15 cellular contexts compared by ENCODE assay signal in the genomic region with DNA sequence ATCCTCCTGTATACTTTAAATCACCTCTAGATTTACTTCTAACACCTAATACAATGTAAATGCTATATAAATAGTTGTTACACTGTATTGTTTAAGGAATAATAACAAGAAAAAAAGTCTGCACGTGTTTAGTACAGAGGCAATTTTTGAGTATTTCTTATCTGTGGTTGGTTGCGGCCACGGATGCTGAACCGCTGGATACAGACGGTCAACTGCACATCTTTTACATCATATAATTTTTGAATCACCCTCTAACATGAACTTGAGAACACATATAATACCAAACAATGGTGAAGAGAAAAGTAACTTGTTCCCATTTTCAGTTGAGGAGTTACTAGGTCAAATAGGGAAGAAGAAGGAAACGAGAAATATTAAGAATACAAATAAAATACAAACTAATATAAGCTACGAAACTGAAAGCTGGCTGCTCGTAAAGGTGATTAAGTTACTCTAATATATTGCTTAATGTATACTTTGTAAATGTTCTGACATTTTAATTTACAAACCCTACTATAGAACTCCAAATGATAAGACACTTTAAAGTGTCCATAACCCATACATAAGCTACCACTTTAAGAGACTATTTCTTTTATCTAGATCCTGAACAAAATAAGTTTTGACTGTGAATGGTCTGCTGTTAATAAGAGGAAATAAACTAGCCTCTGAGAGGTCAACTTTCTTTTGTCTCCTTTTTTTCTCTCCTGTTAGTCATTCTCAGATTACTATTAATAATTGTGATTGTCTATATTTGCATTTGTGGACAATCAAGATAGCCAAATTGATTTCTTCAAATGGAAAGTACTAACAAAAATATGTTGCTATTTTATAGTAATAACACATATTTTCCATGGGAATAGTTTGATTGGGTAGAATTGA.
DNase-seq lines count a peak whose midpoint lies in the region; ATAC-seq and TF ChIP-seq lines count a peak whose summit lies in the region.
"Had no signal": no experiment of that assay in that cellular context is flagged by ENCODE, and none has a peak within 500 bp of the region (broad histone marks: within the 10 kb centered on the region; RNA-seq: fewer than 3 reads in every experiment).

No MANE protein-coding gene starts in this region.

- no peaks in the 10 kb centered on the region for H3K36me3 Mint-ChIP-seq in Caco-2 (ENCODE audit: insufficient read depth, unreplicated experiment)
- H3K36me3 Mint-ChIP-seq: activated naive CD4-positive, alpha-beta T cell treated with anti-CD3 and anti-CD28 coated beads, Interleukin-2, amount 10 ng/mL, durations not matched to agents 7 days and 5 days had no signal

- no peak overlapping the region for H3K4me2 ChIP-seq in parathyroid adenoma (ENCODE audit: low read length)

- peaks cover 34% of the 10 kb centered on the region for H3K4me1 Mint-ChIP-seq in Caco-2 (ENCODE audit: low read depth, unreplicated experiment)
- H3K4me1 Mint-ChIP-seq: activated naive CD4-positive, alpha-beta T cell treated with anti-CD3 and anti-CD28 coated beads, Interleukin-2, amount 10 ng/mL, durations not matched to agents 7 days and 5 days had no signal

- H3K27me3 ChIP-seq in parathyroid adenoma (ENCODE audit: control insufficient read depth, insufficient read depth, low read length) (no peaks in the 10 kb centered on the region), Caco-2 (replicated peaks; ENCODE audit: control insufficient read depth, insufficient read depth, low read length) (no peaks in the 10 kb centered on the region)
- H3K27me3 ChIP-seq: tibial artery had no signal

- TF ChIP-seq CTCF in parathyroid adenoma (IDR thresholded peaks at IDR 0.05) (no peak), Caco-2 (IDR thresholded peaks at IDR 0.05; ENCODE audit: insufficient read depth in 1 of 2, low read depth in 1 of 2, low read length in 1 of 2, severe bottlenecking in 1 of 2, unreplicated experiment in 1 of 2) (no peak)

- H2AFZ ChIP-seq in parathyroid adenoma = no peak overlapping the region

- H3K4me1 ChIP-seq in parathyroid adenoma = peaks cover 19% of the 10 kb centered on the region
- peaks cover 55% of the 10 kb centered on the region for H3K4me1 ChIP-seq in Caco-2
- H3K4me1 ChIP-seq: tibial artery had no signal

- H3K27ac ChIP-seq in parathyroid adenoma = peak overlapping the region; percentile 96
- H3K27ac ChIP-seq: tibial artery had no signal

- no peak overlapping the region for H3K27ac Mint-ChIP-seq in Caco-2 (ENCODE audit: unreplicated experiment)
- H3K27ac Mint-ChIP-seq: activated naive CD4-positive, alpha-beta T cell treated with anti-CD3 and anti-CD28 coated beads, Interleukin-2, amount 10 ng/mL, durations not matched to agents 7 days and 5 days had no signal

- ATAC-seq in GM18909 (IDR thresholded peaks at IDR 0.05; ENCODE audit: poor library complexity, unreplicated experiment) (peak; percentile 43), GM21825 (IDR thresholded peaks at IDR 0.05; ENCODE audit: unreplicated experiment) (peak; percentile 44), HG03520 (IDR thresholded peaks at IDR 0.05; ENCODE audit: unreplicated experiment) (peak; percentile 45), SK-N-SH treated with all-trans-retinoic acid at 6 μM for 48 hours (no peak)
- ATAC-seq: mucosa of descending colon had no signal

- H3K9ac ChIP-seq in parathyroid adenoma = no peak overlapping the region

- H3K9me3 ChIP-seq in parathyroid adenoma (ENCODE audit: control insufficient read depth, low read length) = no peaks in the 10 kb centered on the region
- no peaks in the 10 kb centered on the region for H3K9me3 ChIP-seq in Caco-2
- H3K9me3 ChIP-seq: mucosa of descending colon, tibial artery had no signal

- no peak overlapping the region for H3K4me3 Mint-ChIP-seq in Caco-2 (ENCODE audit: unreplicated experiment)
- H3K4me3 Mint-ChIP-seq: activated naive CD4-positive, alpha-beta T cell treated with anti-CD3 and anti-CD28 coated beads, Interleukin-2, amount 10 ng/mL, durations not matched to agents 7 days and 5 days had no signal

- POLR2A ChIA-PET in Caco-2 (lab: Charles Lee) = no interaction called here

- intact Hi-C loops in Caco-2 (cut with micrococcal nuclease; ENCODE audit: unreplicated experiment) = no loop called here

- H3K79me2 ChIP-seq in parathyroid adenoma = no peaks in the 10 kb centered on the region

- H3K4me3 ChIP-seq in parathyroid adenoma (ENCODE audit: low read depth, low read length) = no peak overlapping the region
- H3K4me3 ChIP-seq in Caco-2 (ENCODE audit: low read depth, low read length) = no peak overlapping the region
- H3K4me3 ChIP-seq: mucosa of descending colon, tibial artery had no signal

- CTCF ChIA-PET in Caco-2 (lab: Charles Lee) = no interaction called here

- BruUV-seq in Caco-2 (replicated peaks; lab: Mats Ljungman, UMichigan) = no TSS peak

- H3K36me3 ChIP-seq in parathyroid adenoma (ENCODE audit: control insufficient read depth, insufficient read depth, low read length) = no peaks in the 10 kb centered on the region
- H3K36me3 ChIP-seq in Caco-2 (ENCODE audit: control insufficient read depth, insufficient read depth, low read length) = no peaks in the 10 kb centered on the region; the same call in 1 of the 2 replicates
- H3K36me3 ChIP-seq: tibial artery had no signal

- no peak for DNase-seq in activated gamma-delta T cell treated with Interleukin-2 at 50 U/mL for 16 hours
- no peak for DNase-seq in Caco-2
- no peak for DNase-seq in AG08396 (ENCODE audit: low spot score)
- DNase-seq: activated naive CD4-positive, alpha-beta T cell treated with anti-CD3 and anti-CD28 coated beads, Interleukin-2, amount 10 ng/mL, durations not matched to agents 7 days and 5 days; AML-193; GDM1; mucosa of descending colon; stimulated activated naive CD4-positive, alpha-beta T cell; SW 1271; tibial artery had no signal

- H3K27me3 Mint-ChIP-seq in Caco-2 (ENCODE audit: insufficient read depth, unreplicated experiment) = no peaks in the 10 kb centered on the region
- H3K27me3 Mint-ChIP-seq: activated naive CD4-positive, alpha-beta T cell treated with anti-CD3 and anti-CD28 coated beads, Interleukin-2, amount 10 ng/mL, durations not matched to agents 7 days and 5 days had no signal

- H3K9me3 Mint-ChIP-seq in Caco-2 (ENCODE audit: unreplicated experiment) = no peaks in the 10 kb centered on the region
- H3K9me3 Mint-ChIP-seq: activated naive CD4-positive, alpha-beta T cell treated with anti-CD3 and anti-CD28 coated beads, Interleukin-2, amount 10 ng/mL, durations not matched to agents 7 days and 5 days had no signal

TF ChIP-seq in SK-N-SH treated with all-trans-retinoic acid at 6 μM for 48 hours, 23 proteins besides CTCF, POLR2A, EP300 and RAD21 (continues in another document):
- TF ChIP-seq BACH2 (CRISPR knock-in tag; IDR thresholded peaks at IDR 0.05; ENCODE audit: borderline replicate concordance) = no peak
- no peak for TF ChIP-seq TCF4 (CRISPR knock-in tag; IDR thresholded peaks at IDR 0.05; ENCODE audit: borderline replicate concordance)
- no peak for TF ChIP-seq ISL1 (CRISPR knock-in tag; IDR thresholded peaks at IDR 0.05)
- TF ChIP-seq TSHZ2 (CRISPR knock-in tag; IDR thresholded peaks at IDR 0.05) = no peak
- TF ChIP-seq ZC3H10 (CRISPR knock-in tag; IDR thresholded peaks at IDR 0.05) = no peak
- no peak for TF ChIP-seq CSRNP3 (CRISPR knock-in tag; IDR thresholded peaks at IDR 0.05)
- TF ChIP-seq, protein P1, sequence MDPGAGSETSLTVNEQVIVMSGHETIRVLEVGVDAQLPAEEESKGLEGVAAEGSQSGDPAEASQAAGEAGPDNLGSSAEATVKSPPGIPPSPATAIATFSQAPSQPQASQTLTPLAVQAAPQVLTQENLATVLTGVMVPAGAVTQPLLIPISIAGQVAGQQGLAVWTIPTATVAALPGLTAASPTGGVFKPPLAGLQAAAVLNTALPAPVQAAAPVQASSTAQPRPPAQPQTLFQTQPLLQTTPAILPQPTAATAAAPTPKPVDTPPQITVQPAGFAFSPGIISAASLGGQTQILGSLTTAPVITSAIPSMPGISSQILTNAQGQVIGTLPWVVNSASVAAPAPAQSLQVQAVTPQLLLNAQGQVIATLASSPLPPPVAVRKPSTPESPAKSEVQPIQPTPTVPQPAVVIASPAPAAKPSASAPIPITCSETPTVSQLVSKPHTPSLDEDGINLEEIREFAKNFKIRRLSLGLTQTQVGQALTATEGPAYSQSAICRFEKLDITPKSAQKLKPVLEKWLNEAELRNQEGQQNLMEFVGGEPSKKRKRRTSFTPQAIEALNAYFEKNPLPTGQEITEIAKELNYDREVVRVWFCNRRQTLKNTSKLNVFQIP (CRISPR knock-in tag; IDR thresholded peaks at IDR 0.05; ENCODE audit: borderline replicate concordance, low read depth) = no peak
